20 cellular contexts compared by ENCODE assay signal in the genomic region with DNA sequence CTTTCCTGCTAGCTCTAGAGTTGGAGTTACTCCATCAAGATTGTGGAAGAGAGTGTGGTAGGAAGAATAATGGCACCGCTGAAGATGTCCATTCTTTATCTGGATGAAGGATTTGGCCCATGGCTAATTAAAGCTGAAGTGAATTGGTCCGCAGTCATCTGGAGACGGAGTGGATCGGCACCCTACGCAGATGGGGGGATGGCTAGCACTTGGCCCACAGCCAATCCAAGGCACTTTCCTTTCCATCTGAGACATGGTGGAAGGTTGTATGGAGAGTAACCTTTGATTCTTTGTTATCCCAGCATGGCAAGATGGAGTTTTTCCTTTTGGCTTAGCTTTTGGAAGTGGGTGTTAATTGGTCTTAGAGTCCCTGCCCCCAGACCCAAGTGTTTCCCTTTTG.
A peak's percentile ranks its signal among the peaks of the same experiment; 100 is the strongest.
DNase-seq lines count a peak whose midpoint lies in the region; ATAC-seq, FAIRE-seq and TF ChIP-seq lines count a peak whose summit lies in the region.
"Had no signal": no experiment of that assay in that cellular context is flagged by ENCODE, and none has a peak within 500 bp of the region (broad histone marks: within the 10 kb centered on the region; RNA-seq: fewer than 3 reads in every experiment).

No MANE protein-coding gene starts in this region.

- no peak for TF ChIP-seq POLR2A in HepG2 (IDR thresholded peaks at IDR 0.05; ENCODE audit: insufficient read depth in 1 of 2, low read depth in 2 of 2, low read length in 2 of 2)
- no peak for TF ChIP-seq POLR2A in right lobe of liver (IDR thresholded peaks at IDR 0.05)
- TF ChIP-seq POLR2A in K562 (conservative IDR thresholded peaks at IDR 0.05) = no peak

- POLR2A ChIA-PET in HepG2 (lab: Yijun Ruan, JAX) = no interaction called here
- POLR2A ChIA-PET in K562 (lab: Yijun Ruan, JAX) = interaction anchor here (1.2 kb wide), 2 partner anchors 10 to 25 kb away, joined by 3 to 4 read pairs; no protein-coding TSS in a partner anchor

- H3K27ac ChIP-seq in HepG2 (ENCODE audit: extremely low read length, insufficient read depth, low read length) (no peak overlapping the region), right lobe of liver (no peak overlapping the region), K562 (ENCODE audit: extremely low read depth, low read depth, low read length) (no peak overlapping the region)

- TF ChIP-seq EP300 in HepG2 (IDR thresholded peaks at IDR 0.05; ENCODE audit: low read depth in 2 of 2, low read length in 2 of 2) (no peak), HepG2 (CRISPR knock-in tag; IDR thresholded peaks at IDR 0.05; ENCODE audit: borderline replicate concordance) (no peak), K562 (IDR thresholded peaks at IDR 0.05; ENCODE audit: low read length) (no peak)

- no peaks in the 10 kb centered on the region for H4K20me1 ChIP-seq in HepG2 (ENCODE audit: insufficient read depth, low read length)
- H4K20me1 ChIP-seq in K562 (replicated peaks; ENCODE audit: control insufficient read depth, insufficient read depth, low read length) = no peaks in the 10 kb centered on the region

- WGBS in HepG2 (ENCODE audit: low lambda C conversion rate) = 84% methylated on average over 5 of the region's 5 CpGs
- WGBS in right lobe of liver (ENCODE audit: insufficient coverage, low coverage, low lambda C conversion rate, missing lambda C conversion rate) = 91% methylated on average over 5 of the region's 5 CpGs
- WGBS in K562 (ENCODE audit: insufficient coverage, low coverage, missing lambda C conversion rate) = 80% methylated on average over 5 of the region's 5 CpGs

- peak; percentile 36 for FAIRE-seq in HepG2 (lab: Jason Lieb, UNC)
- FAIRE-seq in K562 (lab: Jason Lieb, UNC) = no peak
- FAIRE-seq: D721Med, GM12878, GM19239 had no signal

- no peaks in the 10 kb centered on the region for H3K9me1 ChIP-seq in K562 (ENCODE audit: control insufficient read depth, insufficient read depth, low read length)

- no peak overlapping the region for H2AFZ ChIP-seq in HepG2 (ENCODE audit: low read length)
- H2AFZ ChIP-seq in K562 (ENCODE audit: low read depth, low read length) = no peak overlapping the region
- H2AFZ ChIP-seq: GM23338 had no signal

- no peaks in the 10 kb centered on the region for H3K9me3 ChIP-seq in HepG2 (ENCODE audit: low read length)
- no peaks in the 10 kb centered on the region for H3K9me3 ChIP-seq in right lobe of liver
- H3K9me3 ChIP-seq in K562 (replicated peaks; ENCODE audit: control insufficient read depth, insufficient read depth, low read depth, low read length) = no peaks in the 10 kb centered on the region

- H3K9ac ChIP-seq in HepG2 (ENCODE audit: insufficient read depth, low read depth, low read length) (no peak overlapping the region), K562 (ENCODE audit: insufficient read depth in 1 of 2, low read depth in 2 of 2, low read length in 2 of 2) (no peak overlapping the region)

- CTCF ChIA-PET in HepG2 (lab: Yijun Ruan, JAX; ENCODE audit: low intra/inter-chr PET ratio, low total read pairs) (no interaction called here), K562 (lab: Yijun Ruan, JAX; ENCODE audit: low intra/inter-chr PET ratio) (no interaction called here)

- intact Hi-C loops in HepG2 (cut with micrococcal nuclease; ENCODE audit: unreplicated experiment) = no loop called here
- intact Hi-C loops in right lobe of liver (cut with DNase I) = no loop called here
- intact Hi-C loops in K562 (cut with micrococcal nuclease) = no loop called here
- intact Hi-C loops in sciatic nerve (cut with DNase I) = no loop called here

- H3K4me3 ChIP-seq in HepG2 (replicated peaks in 1 of 3; ENCODE audit: insufficient read depth in 1 of 3, low read depth in 2 of 3, low read length in 3 of 3) (no peak overlapping the region), right lobe of liver (no peak overlapping the region), K562 (no peak overlapping the region)
- H3K4me3 ChIP-seq: GM12878, GM23338 had no signal

- BruUV-seq in HepG2 (replicated peaks; lab: Mats Ljungman, UMichigan) (no TSS peak), K562 (replicated peaks; lab: Mats Ljungman, UMichigan) (no TSS peak)

- no peaks in the 10 kb centered on the region for H3K4me1 ChIP-seq in HepG2 (ENCODE audit: insufficient read depth, low read length)
- no peaks in the 10 kb centered on the region for H3K4me1 ChIP-seq in right lobe of liver
- peaks cover 7 to 9% of the 10 kb centered on the region in 2 experiments; a peak in 4 of 5 replicates for H3K4me1 ChIP-seq in K562 (replicated peaks in 1 of 2; ENCODE audit: control insufficient read depth in 2 of 2, insufficient read depth in 2 of 2, low read length in 2 of 2)

- in situ Hi-C loops in HepG2 (cut with HindIII; ENCODE audit: extremely low pct_ligation_motif_present, low pct_unique_long_range_greater_than_20kb) (no loop called here), K562 (cut with MboI) (no loop called here)

- H3K79me2 ChIP-seq in HepG2 (ENCODE audit: insufficient read depth, low read length) (no peaks in the 10 kb centered on the region), K562 (ENCODE audit: control insufficient read depth, insufficient read depth, low read length) (no peaks in the 10 kb centered on the region)

- no peak for TF ChIP-seq RAD21 in HepG2 (CRISPR knock-in tag; IDR thresholded peaks at IDR 0.05)
- no peak for TF ChIP-seq RAD21 in K562 (CRISPR knock-in tag; conservative IDR thresholded peaks at IDR 0.05 in 1 of 2, IDR thresholded peaks at IDR 0.05 in 1 of 2)

- H3K4me2 ChIP-seq in HepG2 (ENCODE audit: low read depth, low read length) = no peak overlapping the region
- no peak overlapping the region for H3K4me2 ChIP-seq in K562 (ENCODE audit: insufficient read depth, low read length)
- H3K4me2 ChIP-seq: GM23338 had no signal

- DNase-seq in HepG2 (ENCODE audit: low spot score) (no peak), right lobe of liver (no peak), K562 (ENCODE audit: extremely low read depth in 1 of 4, low spot score in 3 of 4) (no peak), sciatic nerve (ENCODE audit: low spot score) (peak; percentile 25), HCEC 1CT (no peak), COLO668 (lab: John Stamatoyannopoulos, UW; ENCODE audit: unreplicated experiment) (no peak)
- DNase-seq: C1 segment of cervical spinal cord; CD4-positive, CD25-positive, alpha-beta regulatory T cell; CD8-positive, alpha-beta T cell; DMS 273 treated with DMSO at 0.1 percent for 48 hours; DMS79; EL; GDM1; H9; HFFc6 had no signal

- TF ChIP-seq CTCF in HepG2 (CRISPR knock-in tag; IDR thresholded peaks at IDR 0.05) = no peak
- TF ChIP-seq CTCF in right lobe of liver (IDR thresholded peaks at IDR 0.05) = no peak
- TF ChIP-seq CTCF in K562 (IDR thresholded peaks at IDR 0.05 in 2 of 3, conservative IDR thresholded peaks at IDR 0.05 in 1 of 3; ENCODE audit: insufficient read depth in 2 of 3, low read depth in 1 of 3, low read length in 3 of 3) = no peak

- H3K36me3 ChIP-seq in HepG2 (replicated peaks in 1 of 2; ENCODE audit: control insufficient read depth in 1 of 2, insufficient read depth in 2 of 2, low read length in 2 of 2) = no peaks in the 10 kb centered on the region
- no peaks in the 10 kb centered on the region for H3K36me3 ChIP-seq in right lobe of liver
- no peaks in the 10 kb centered on the region for H3K36me3 ChIP-seq in K562 (ENCODE audit: control insufficient read depth, insufficient read depth, low read length)

- no peak for ATAC-seq in HepG2
- ATAC-seq in right lobe of liver = no peak
- no peak for ATAC-seq in K562
- no peak for ATAC-seq in sciatic nerve
- ATAC-seq in GM21528 (IDR thresholded peaks at IDR 0.05; ENCODE audit: low FRiP score, unreplicated experiment) = no peak
- ATAC-seq: CD8-positive, alpha-beta T cell; GM23338 had no signal

- H3K27me3 ChIP-seq in HepG2 (ENCODE audit: control insufficient read depth in 1 of 2, insufficient read depth in 2 of 2, low read length in 2 of 2) = peaks cover 0 to 1% of the 10 kb centered on the region in 2 experiments; a peak in 1 of 5 replicates
- H3K27me3 ChIP-seq in right lobe of liver = no peaks in the 10 kb centered on the region
- H3K27me3 ChIP-seq in K562 (ENCODE audit: control insufficient read depth in 2 of 2, insufficient read depth in 2 of 2, low read length in 2 of 2) = no peaks in the 10 kb centered on the region; a peak in 1 of 5 replicates

TF ChIP-seq in HepG2, 621 proteins besides CTCF, POLR2A, EP300 and RAD21:
- no peak for TF ChIP-seq ZNF17 (CRISPR knock-in tag; IDR thresholded peaks at IDR 0.05)
- TF ChIP-seq GFI1 (CRISPR knock-in tag; IDR thresholded peaks at IDR 0.05; ENCODE audit: borderline replicate concordance) = no peak
- TF ChIP-seq GTF3A (CRISPR knock-in tag; conservative IDR thresholded peaks at IDR 0.05) = no peak
- TF ChIP-seq, protein P1, sequence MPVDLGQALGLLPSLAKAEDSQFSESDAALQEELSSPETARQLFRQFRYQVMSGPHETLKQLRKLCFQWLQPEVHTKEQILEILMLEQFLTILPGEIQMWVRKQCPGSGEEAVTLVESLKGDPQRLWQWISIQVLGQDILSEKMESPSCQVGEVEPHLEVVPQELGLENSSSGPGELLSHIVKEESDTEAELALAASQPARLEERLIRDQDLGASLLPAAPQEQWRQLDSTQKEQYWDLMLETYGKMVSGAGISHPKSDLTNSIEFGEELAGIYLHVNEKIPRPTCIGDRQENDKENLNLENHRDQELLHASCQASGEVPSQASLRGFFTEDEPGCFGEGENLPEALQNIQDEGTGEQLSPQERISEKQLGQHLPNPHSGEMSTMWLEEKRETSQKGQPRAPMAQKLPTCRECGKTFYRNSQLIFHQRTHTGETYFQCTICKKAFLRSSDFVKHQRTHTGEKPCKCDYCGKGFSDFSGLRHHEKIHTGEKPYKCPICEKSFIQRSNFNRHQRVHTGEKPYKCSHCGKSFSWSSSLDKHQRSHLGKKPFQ (CRISPR knock-in tag; IDR thresholded peaks at IDR 0.05; ENCODE audit: insufficient replicate concordance) = no peak
- no peak for TF ChIP-seq ZNF430 (CRISPR knock-in tag; IDR thresholded peaks at IDR 0.05)

TF ChIP-seq in K562, 482 proteins besides CTCF, POLR2A, EP300 and RAD21:
- TF ChIP-seq NFIC (IDR thresholded peaks at IDR 0.05) = peak; percentile 67
- no peak for TF ChIP-seq GATA2 (CRISPR knock-in tag; IDR thresholded peaks at IDR 0.05)
- TF ChIP-seq DMBX1 (CRISPR knock-in tag; IDR thresholded peaks at IDR 0.05; ENCODE audit: borderline replicate concordance) = no peak
